Comparison of ENCODE assay signal across 23 cellular contexts in genomic region chr5:40694433-40694832, GRCh38.
"Had no signal": no experiment of that assay in that cellular context is flagged by ENCODE, and none has a peak within 500 bp of the region (broad histone marks: within the 10 kb centered on the region; RNA-seq: fewer than 3 reads in every experiment).

No MANE protein-coding gene starts in this region.

- H3K27ac Mint-ChIP-seq: activated B cell treated with CpG ODN at 0.5 μM for 24 hours; activated CD4-positive, alpha-beta T cell treated with anti-CD3 and anti-CD28 coated beads, Interleukin-2, amount 10 ng/mL, durations not matched to agents 7 days and 5 days; activated naive CD4-positive, alpha-beta T cell treated with anti-CD3 and anti-CD28 coated beads, Interleukin-2, amount 10 ng/mL, durations not matched to agents 7 days and 5 days; activated naive CD8-positive, alpha-beta T cell treated with anti-CD3 and anti-CD28 coated beads, Interleukin-2, amount 10 ng/mL, durations not matched to agents 7 days and 5 days; T-helper 1 cell treated with Interleukin-12 subunit alpha and Interleukin-12 subunit beta and Interleukin-4 antibody, amounts not matched to agents 30 μg/mL and 1 μg/mL, for 36 hours had no signal

- H3K27ac ChIP-seq: adrenal gland had no signal

- H3K9me3 ChIP-seq: adrenal gland had no signal

- H3K4me3 ChIP-seq: adrenal gland, K562 had no signal

- H3K27me3 ChIP-seq: adrenal gland had no signal

- H3K4me3 Mint-ChIP-seq: activated B cell treated with CpG ODN at 0.5 μM for 24 hours; activated CD4-positive, alpha-beta T cell treated with anti-CD3 and anti-CD28 coated beads, Interleukin-2, amount 10 ng/mL, durations not matched to agents 7 days and 5 days; activated naive CD4-positive, alpha-beta T cell treated with anti-CD3 and anti-CD28 coated beads, Interleukin-2, amount 10 ng/mL, durations not matched to agents 7 days and 5 days; activated naive CD8-positive, alpha-beta T cell treated with anti-CD3 and anti-CD28 coated beads, Interleukin-2, amount 10 ng/mL, durations not matched to agents 7 days and 5 days; T-helper 1 cell treated with Interleukin-12 subunit alpha and Interleukin-12 subunit beta and Interleukin-4 antibody, amounts not matched to agents 30 μg/mL and 1 μg/mL, for 36 hours had no signal

- H3K27me3 Mint-ChIP-seq: activated B cell treated with CpG ODN at 0.5 μM for 24 hours; activated CD4-positive, alpha-beta T cell treated with anti-CD3 and anti-CD28 coated beads, Interleukin-2, amount 10 ng/mL, durations not matched to agents 7 days and 5 days; activated naive CD4-positive, alpha-beta T cell treated with anti-CD3 and anti-CD28 coated beads, Interleukin-2, amount 10 ng/mL, durations not matched to agents 7 days and 5 days; activated naive CD8-positive, alpha-beta T cell treated with anti-CD3 and anti-CD28 coated beads, Interleukin-2, amount 10 ng/mL, durations not matched to agents 7 days and 5 days had no signal

- DNase-seq: activated B cell treated with CpG ODN at 0.5 μM for 24 hours; activated CD4-positive, alpha-beta T cell treated with anti-CD3 and anti-CD28 coated beads for 1 hour; activated CD4-positive, alpha-beta T cell treated with anti-CD3 and anti-CD28 coated beads, Interleukin-2, amount 10 ng/mL, durations not matched to agents 7 days and 5 days; activated CD8-positive, alpha-beta memory T cell treated with anti-CD3 and anti-CD28 coated beads for 24 hours; activated effector memory CD4-positive, alpha-beta T cell treated with Interleukin-2 at 50 U/mL for 16 hours; activated naive CD4-positive, alpha-beta T cell treated with anti-CD3 and anti-CD28 coated beads, Interleukin-2, amount 10 ng/mL, durations not matched to agents 7 days and 5 days; activated naive CD8-positive, alpha-beta T cell treated with anti-CD3 and anti-CD28 coated beads, Interleukin-2, amount 10 ng/mL, durations not matched to agents 7 days and 5 days; activated T-cell treated with anti-CD3 and anti-CD28 coated beads, Interleukin-2, amount 50 U/mL, for 48 hours; adrenal gland; anterior cingulate cortex; cerebellar nuclear complex; Karpas-422; MM.1S; NCI-H1105 treated with DMSO at 0.1 percent for 48 hours; NCI-H1436 treated with DMSO at 0.1 percent for 48 hours; NCI-H187; NCI-H2081; NCI-H524; PC-3; SHP77 treated with DMSO at 0.1 percent for 48 hours; T-helper 9 cell had no signal

- ATAC-seq: K562, PC-3 had no signal

- H3K9me3 Mint-ChIP-seq: activated B cell treated with CpG ODN at 0.5 μM for 24 hours; activated CD4-positive, alpha-beta T cell treated with anti-CD3 and anti-CD28 coated beads, Interleukin-2, amount 10 ng/mL, durations not matched to agents 7 days and 5 days; activated naive CD4-positive, alpha-beta T cell treated with anti-CD3 and anti-CD28 coated beads, Interleukin-2, amount 10 ng/mL, durations not matched to agents 7 days and 5 days; activated naive CD8-positive, alpha-beta T cell treated with anti-CD3 and anti-CD28 coated beads, Interleukin-2, amount 10 ng/mL, durations not matched to agents 7 days and 5 days had no signal
